19 cellular contexts compared by ENCODE assay signal in genomic region chr7:135692055-135692454, GRCh38. TPM values are rescaled to one million over a fixed set of nuclear protein-coding genes. Genes with fewer than 3 reads are reported as not detected.
"Had no signal": no experiment of that assay in that cellular context is flagged by ENCODE, and none has a peak within 500 bp of the region (broad histone marks: within the 10 kb centered on the region; RNA-seq: fewer than 3 reads in every experiment).

No MANE protein-coding gene starts in this region.

- H3K27me3 ChIP-seq: adrenal gland, heart left ventricle, neutrophil, thyroid gland had no signal

- H3K27ac ChIP-seq: adrenal gland, heart left ventricle, neutrophil, thyroid gland had no signal

- H3K9me3 ChIP-seq: adrenal gland, heart left ventricle, mucosa of descending colon, neutrophil, thyroid gland had no signal

- H3K4me1 ChIP-seq: adrenal gland had no signal

- ATAC-seq: activated CD4-positive, alpha-beta T cell treated with anti-CD3 and anti-CD28 coated beads for 36 hours; left colon; mucosa of descending colon; natural killer cell; stimulated activated naive B cell treated with anti-CD40 and anti-IgM and Interleukin-4, amounts not matched to agents 10 μg/mL and 1 μg/mL and 100 μg/mL, for 72 hours had no signal

- H3K4me3 ChIP-seq: adrenal gland, heart left ventricle, mucosa of descending colon, thyroid gland had no signal

- H3K36me3 ChIP-seq: adrenal gland had no signal

- DNase-seq: activated CD4-positive, alpha-beta memory T cell treated with anti-CD3 and anti-CD28 coated beads, Interleukin-2, amount 10 ng/mL, durations not matched to agents 7 days and 5 days; activated CD4-positive, alpha-beta T cell treated with anti-CD3 and anti-CD28 coated beads for 36 hours; activated T-cell treated with anti-CD3 and anti-CD28 coated beads, Interleukin-2, amount 50 U/mL, for 24 hours; adrenal gland; cortex of kidney; effector CD8-positive, alpha-beta T cell; foreskin melanocyte; heart left ventricle; left colon; mucosa of descending colon; natural killer cell; retina; stimulated activated CD4-positive, alpha-beta T cell treated with anti-CD3 and anti-CD28 coated beads, Interleukin-2, amount 100 ng/mL, for 48 hours; stimulated activated naive B cell treated with anti-CD40 and anti-IgM and Interleukin-4, amounts not matched to agents 10 μg/mL and 1 μg/mL and 100 μg/mL, for 72 hours; thyroid gland had no signal

RNA-seq across cellular contexts. Expression of gene SLC13A4, which starts 35.9 kb away (rescaled TPM):
- total RNA-seq: activated CD4-positive, alpha-beta memory T cell treated with anti-CD3 and anti-CD28 coated beads, Interleukin-2, amount 10 ng/mL, durations not matched to agents 7 days and 5 days; activated CD4-positive, alpha-beta T cell treated with anti-CD3 and anti-CD28 coated beads for 36 hours; left colon; lung microvascular endothelial cell; mucosa of descending colon; natural killer cell; T-helper 1 cell treated with Interleukin-12 subunit alpha and Interleukin-12 subunit beta and Interleukin-4 antibody, amounts not matched to agents 30 ng/mL and 1 ng/mL, for 36 hours; urinary bladder had no signal

RNA-seq across cellular contexts. Expression of gene FAM180A, which starts 56.6 kb away (rescaled TPM):
- total RNA-seq: activated CD4-positive, alpha-beta memory T cell treated with anti-CD3 and anti-CD28 coated beads, Interleukin-2, amount 10 ng/mL, durations not matched to agents 7 days and 5 days; activated CD4-positive, alpha-beta T cell treated with anti-CD3 and anti-CD28 coated beads for 36 hours; lung microvascular endothelial cell; natural killer cell; T-helper 1 cell treated with Interleukin-12 subunit alpha and Interleukin-12 subunit beta and Interleukin-4 antibody, amounts not matched to agents 30 ng/mL and 1 ng/mL, for 36 hours had no signal
